ENCODE assay signal across 8 cellular contexts in genomic region chr18:58864146-58865008, GRCh38. TPM values are rescaled to one million over a fixed set of nuclear protein-coding genes. Genes with fewer than 3 reads are reported as not detected.
DNase-seq lines count a peak whose midpoint lies in the region; ATAC-seq and TF ChIP-seq lines count a peak whose summit lies in the region.

Gene ZNF532, plus strand, starts transcription at chr18:58864877. CDS start in a region left out here.

- H3K4ac ChIP-seq in trophoblast cell (ENCODE audit: low read depth, low read length), result peak within 1 kb of the TSS; percentile 99

- H2BK5ac ChIP-seq in trophoblast cell (ENCODE audit: low read depth, low read length, poor library complexity), result peak within 1 kb of the TSS; percentile 100

- peaks cover 42% of the 10 kb centered on the region for H3K79me1 ChIP-seq in trophoblast cell (ENCODE audit: low read length)

- peak within 1 kb of the TSS; percentile 69 for H2AFZ ChIP-seq in trophoblast cell (ENCODE audit: insufficient read depth, low read length, poor library complexity)

- peaks cover 20% of the 10 kb centered on the region for H3K79me2 ChIP-seq in trophoblast cell (ENCODE audit: control insufficient read depth, insufficient read depth, low read length, poor library complexity)

- H3K18ac ChIP-seq in trophoblast cell (ENCODE audit: low read length), result peak within 1 kb of the TSS; percentile 100

- H3K4me1 ChIP-seq in ascending aorta (peaks cover 16 to 74% of the 10 kb centered on the region in 2 donors), trophoblast cell (ENCODE audit: control insufficient read depth in 1 of 2, insufficient read depth in 2 of 2, low read length in 2 of 2) (peaks cover 13 to 30% of the 10 kb centered on the region in 2 experiments)

- H4K12ac ChIP-seq in trophoblast cell (ENCODE audit: low read depth, low read length), result peak within 1 kb of the TSS; percentile 99

- H2BK12ac ChIP-seq in trophoblast cell (ENCODE audit: low read length), result peak within 1 kb of the TSS; percentile 89

- H2AK5ac ChIP-seq in trophoblast cell (ENCODE audit: low read length), result peak within 1 kb of the TSS; percentile 94

- H3K9me3 ChIP-seq in ascending aorta (no peaks in the 10 kb centered on the region), trophoblast cell (ENCODE audit: insufficient read depth, low read depth, low read length) (no peaks in the 10 kb centered on the region)

- DNase-seq in activated CD4-positive, alpha-beta T cell treated with anti-CD3 and anti-CD28 coated beads for 48 hours, result peak; percentile 15
- DNase-seq in activated CD4-positive, alpha-beta T cell treated with anti-CD3 and anti-CD28 coated beads for 1 hour, result no peak
- DNase-seq in NCI-H2227 (lab: John Stamatoyannopoulos, UW; ENCODE audit: unreplicated experiment) (peak; percentile 77), ascending aorta (ENCODE audit: low spot score in 2 of 2) (no peak), left ventricle myocardium superior (peak; percentile 54), trophoblast cell (no peak), NCI-H226 (no peak)
- DNase-seq in activated CD8-positive, alpha-beta memory T cell treated with anti-CD3 and anti-CD28 coated beads, Interleukin-2, amount 50 U/mL, for 48 hours, result no peak

- ATAC-seq in left ventricle myocardium superior, result peak; percentile 62

- H2BK120ac ChIP-seq in trophoblast cell (ENCODE audit: insufficient read depth, low read length, poor library complexity), result peak within 1 kb of the TSS; percentile 100

- H3K4me3 ChIP-seq in ascending aorta, result peak within 1 kb of the TSS; percentile 52 to 69
- peak within 1 kb of the TSS; percentile 68 for H3K4me3 ChIP-seq in trophoblast cell (ENCODE audit: low read depth, low read length)

- H3K23ac ChIP-seq in trophoblast cell (ENCODE audit: low read length), result no peak within 1 kb of the TSS

- H3K27me3 ChIP-seq in ascending aorta (no peaks in the 10 kb centered on the region), trophoblast cell (ENCODE audit: insufficient read depth, low read length) (no peaks in the 10 kb centered on the region)

- peak within 1 kb of the TSS; percentile 59 for H3K4me2 ChIP-seq in trophoblast cell (ENCODE audit: low read length)

- no peak for TF ChIP-seq CTCF in ascending aorta (IDR thresholded peaks at IDR 0.05)

- peak within 1 kb of the TSS; percentile 91 for H3K9ac ChIP-seq in trophoblast cell (ENCODE audit: low read length)

- H3K14ac ChIP-seq in trophoblast cell (ENCODE audit: low read length), result peak within 1 kb of the TSS; percentile 94

- no CpG with 5 or more reads among the region's 17 CpGs for WGBS in trophoblast cell (ENCODE audit: extremely low coverage, insufficient coverage, insufficient read length)

- peak within 1 kb of the TSS; percentile 100 for H4K91ac ChIP-seq in trophoblast cell (ENCODE audit: low read depth, low read length)

- H3K36me3 ChIP-seq in ascending aorta (peaks cover 10 to 11% of the 10 kb centered on the region in 2 donors), trophoblast cell (ENCODE audit: control insufficient read depth in 1 of 2, insufficient read depth in 2 of 2, low read length in 2 of 2) (peaks cover 2 to 5% of the 10 kb centered on the region in 2 experiments)

- H3K27ac ChIP-seq in ascending aorta, result peak within 1 kb of the TSS; percentile 99 to 100
- H3K27ac ChIP-seq in trophoblast cell (ENCODE audit: low read depth, low read length), result peak within 1 kb of the TSS; percentile 100

- H4K8ac ChIP-seq in trophoblast cell (ENCODE audit: low read depth, low read length), result peak within 1 kb of the TSS; percentile 99

- intact Hi-C loops in ascending aorta (cut with DNase I) (loop anchor here (5.0 kb wide), 2 partner anchors 48 to 128 kb away; no protein-coding TSS in a partner anchor), left ventricle myocardium superior (cut with micrococcal nuclease) (loop anchor here (10.0 kb wide), 1 partner anchor 130 kb away; no protein-coding TSS in a partner anchor)

RNA-seq across cellular contexts. Expression of gene ZNF532, which starts in this region (rescaled TPM):
- total RNA-seq in ascending aorta (161 TPM), left ventricle myocardium superior (64.2 TPM)
- polyA plus RNA-seq in trophoblast cell (2013), result 95.4 and 96.7 TPM in 2 replicates

Comparison
In these comparisons a context has a peak if more than half of its experiments do, and no peak if none do; other contexts are left out.
1. DNase-seq: peak in activated CD4-positive, alpha-beta T cell treated with anti-CD3 and anti-CD28 coated beads for 48 hours (single experiment), NCI-H2227 (single experiment) and left ventricle myocardium superior (single experiment); none in activated CD4-positive, alpha-beta T cell treated with anti-CD3 and anti-CD28 coated beads for 1 hour (single experiment), ascending aorta (0 of 2), trophoblast cell (0 of 2), NCI-H226 (single experiment) and activated CD8-positive, alpha-beta memory T cell treated with anti-CD3 and anti-CD28 coated beads, Interleukin-2, amount 50 U/mL, for 48 hours (single experiment).